ENCODE assay signal across 21 cellular contexts in genomic region chr13:30043631-30043925, GRCh38.
"Had no signal": no experiment of that assay in that cellular context is flagged by ENCODE, and none has a peak within 500 bp of the region (broad histone marks: within the 10 kb centered on the region; RNA-seq: fewer than 3 reads in every experiment).

No MANE protein-coding gene starts in this region.

- H3K4me3 ChIP-seq: dorsolateral prefrontal cortex, hepatocyte, prostate gland, right lobe of liver, spleen, testis, tibial nerve had no signal

- ATAC-seq: left lobe of liver; right lobe of liver; stimulated activated memory B cell treated with anti-CD40 and anti-IgM and Interleukin-4, amounts not matched to agents 10 μg/mL and 1 μg/mL and 100 μg/mL, for 72 hours; stimulated activated naive CD8-positive, alpha-beta T cell treated with anti-CD3 and anti-CD28 coated beads, Interleukin-15, amount 100 ng/mL, for 72 hours had no signal

- H3K27me3 ChIP-seq: hepatocyte, right lobe of liver, testis, tibial nerve had no signal

- FAIRE-seq: endometrium had no signal

- DNase-seq: central memory CD4-positive, alpha-beta T cell; cortex of kidney; dorsolateral prefrontal cortex; effector CD8-positive, alpha-beta T cell; foreskin melanocyte; naive B cell; occipital lobe; right lobe of liver; spleen; stimulated activated CD4-positive, alpha-beta T cell treated with anti-CD3 and anti-CD28 coated beads, Interleukin-15, amount 100 ng/mL, for 24 hours; stimulated activated CD4-positive, alpha-beta T cell treated with anti-CD3 and anti-CD28 coated beads, Interleukin-1b, Interleukin-23, amount 100 ng/mL, for 48 hours; stimulated activated CD4-positive, alpha-beta T cell treated with anti-CD3 and anti-CD28 coated beads, Interleukin-4, amount 100 ng/mL, for 24 hours; stimulated activated naive CD8-positive, alpha-beta T cell treated with anti-CD3 and anti-CD28 coated beads, Interleukin-15, amount 100 ng/mL, for 72 hours; testis had no signal

- H3K79me2 ChIP-seq: hepatocyte, parathyroid adenoma had no signal

- H2AFZ ChIP-seq: hepatocyte, parathyroid adenoma had no signal

- H3K27ac ChIP-seq: dorsolateral prefrontal cortex, hepatocyte, parathyroid adenoma, prostate gland, right lobe of liver, spleen, testis, tibial nerve had no signal

- H3K4me2 ChIP-seq: hepatocyte had no signal

- H3K9me3 ChIP-seq: prostate gland, right lobe of liver, spleen, testis, tibial nerve had no signal

- H3K36me3 ChIP-seq: prostate gland, right lobe of liver, spleen, tibial nerve had no signal

- H3K9ac ChIP-seq: parathyroid adenoma had no signal

- H3K4me1 ChIP-seq: parathyroid adenoma, prostate gland, right lobe of liver, spleen, testis, tibial nerve had no signal
